In genomic region chr19:33195711-33196347, GRCh38 we compare ENCODE assay signal across 9 cellular contexts. TPM values are rescaled to one million over a fixed set of nuclear protein-coding genes. Genes with fewer than 3 reads are reported as not detected.
DNase-seq lines count a peak whose midpoint lies in the region; ATAC-seq and TF ChIP-seq lines count a peak whose summit lies in the region.
"Had no signal": no experiment of that assay in that cellular context is flagged by ENCODE, and none has a peak within 500 bp of the region (broad histone marks: within the 10 kb centered on the region; RNA-seq: fewer than 3 reads in every experiment).

No MANE protein-coding gene starts in this region.

- H3K4me3 ChIP-seq in H7 (ENCODE audit: insufficient read depth, low read depth, low read length) (no peak overlapping the region), iPS-18a (ENCODE audit: low read length) (peak overlapping the region; percentile 48), gastrocnemius medialis (peak overlapping the region in 3 of 4 donors; percentile 55 to 66 (median 65))

- H3K9me3 Mint-ChIP-seq in brain = no peaks in the 10 kb centered on the region
- no peaks in the 10 kb centered on the region for H3K9me3 Mint-ChIP-seq in activated CD4-positive, alpha-beta T cell treated with anti-CD3 and anti-CD28 coated beads for 36 hours (ENCODE audit: low read depth)
- H3K9me3 Mint-ChIP-seq in activated T-cell treated with anti-CD3 and anti-CD28 coated beads, Interleukin-2, amount 50 U/mL, for 72 hours = no peaks in the 10 kb centered on the region

- CTCF ChIA-PET in activated CD4-positive, alpha-beta T cell treated with anti-CD3 and anti-CD28 coated beads for 36 hours (lab: Charles Lee) = interaction anchor here (0.5 to 1.8 kb wide), 6 partner anchors 11 to 40 kb away, joined by 3 to 5 read pairs (median 4); no protein-coding TSS in a partner anchor

- peak overlapping the region; percentile 88 to 92 (median 89) for H3K4me3 Mint-ChIP-seq in brain
- H3K4me3 Mint-ChIP-seq in activated CD4-positive, alpha-beta T cell treated with anti-CD3 and anti-CD28 coated beads for 36 hours = no peak overlapping the region
- H3K4me3 Mint-ChIP-seq in activated T-cell treated with anti-CD3 and anti-CD28 coated beads, Interleukin-2, amount 50 U/mL, for 72 hours = no peak overlapping the region

- no peak overlapping the region for H3K9ac ChIP-seq in iPS-18a (ENCODE audit: low read length)

- DNase-seq in H7 = peak; percentile 38
- no peak for DNase-seq in gastrocnemius medialis
- DNase-seq in activated CD4-positive, alpha-beta T cell treated with anti-CD3 and anti-CD28 coated beads for 36 hours = no peak
- DNase-seq in activated T-cell treated with anti-CD3 and anti-CD28 coated beads, Interleukin-2, amount 50 U/mL, for 72 hours = no peak
- DNase-seq: activated CD4-positive, CD25-positive, alpha-beta regulatory T cell had no signal

- H3K4me1 ChIP-seq in iPS-18a (ENCODE audit: control insufficient read depth, low read depth, low read length) (no peaks in the 10 kb centered on the region), gastrocnemius medialis (peaks cover 5 to 12% of the 10 kb centered on the region in 2 donors)

- H3K27me3 ChIP-seq in H7 (ENCODE audit: control insufficient read depth, insufficient read depth, low read length) = peaks cover 10% of the 10 kb centered on the region
- peaks cover 17% of the 10 kb centered on the region for H3K27me3 ChIP-seq in iPS-18a (ENCODE audit: control insufficient read depth, insufficient read depth, low read length)
- H3K27me3 ChIP-seq in gastrocnemius medialis = no peaks in the 10 kb centered on the region

- no peak for TF ChIP-seq POLR2A in gastrocnemius medialis (IDR thresholded peaks at IDR 0.05)

- peaks cover 2% of the 10 kb centered on the region for H3K36me3 ChIP-seq in H7 (replicated peaks; ENCODE audit: control insufficient read depth, insufficient read depth, low read length)
- H3K36me3 ChIP-seq in iPS-18a (ENCODE audit: control insufficient read depth, low read depth, low read length) = no peaks in the 10 kb centered on the region
- H3K36me3 ChIP-seq in gastrocnemius medialis = no peaks in the 10 kb centered on the region

- H3K27ac Mint-ChIP-seq in brain = peak overlapping the region in 3 of 5 experiments; percentile 38 to 94 (median 92)
- no peak overlapping the region for H3K27ac Mint-ChIP-seq in activated CD4-positive, alpha-beta T cell treated with anti-CD3 and anti-CD28 coated beads for 36 hours
- no peak overlapping the region for H3K27ac Mint-ChIP-seq in activated T-cell treated with anti-CD3 and anti-CD28 coated beads, Interleukin-2, amount 50 U/mL, for 72 hours

- POLR2A ChIA-PET in activated CD4-positive, alpha-beta T cell treated with anti-CD3 and anti-CD28 coated beads for 36 hours (lab: Charles Lee) = no interaction called here

- H3K9me3 ChIP-seq in iPS-18a (ENCODE audit: control insufficient read depth, low read depth, low read length) (no peaks in the 10 kb centered on the region), gastrocnemius medialis (no peaks in the 10 kb centered on the region)

- peaks cover 10% of the 10 kb centered on the region for H3K4me1 Mint-ChIP-seq in brain
- peaks cover 3% of the 10 kb centered on the region for H3K4me1 Mint-ChIP-seq in activated CD4-positive, alpha-beta T cell treated with anti-CD3 and anti-CD28 coated beads for 36 hours
- H3K4me1 Mint-ChIP-seq in activated T-cell treated with anti-CD3 and anti-CD28 coated beads, Interleukin-2, amount 50 U/mL, for 72 hours (ENCODE audit: low read depth) = no peaks in the 10 kb centered on the region

- ATAC-seq in gastrocnemius medialis = no peak
- ATAC-seq in activated CD4-positive, alpha-beta T cell treated with anti-CD3 and anti-CD28 coated beads for 36 hours = no peak
- ATAC-seq in GM21423 (IDR thresholded peaks at IDR 0.05; ENCODE audit: unreplicated experiment) = no peak
- ATAC-seq in HG02571 (IDR thresholded peaks at IDR 0.05; ENCODE audit: unreplicated experiment) = no peak
- ATAC-seq in activated T-cell treated with anti-CD3 and anti-CD28 coated beads, Interleukin-2, amount 50 U/mL, for 72 hours (replicated peaks in 1 of 2) = no peak

- H3K27me3 Mint-ChIP-seq in brain = no peaks in the 10 kb centered on the region
- peaks cover 34% of the 10 kb centered on the region for H3K27me3 Mint-ChIP-seq in activated CD4-positive, alpha-beta T cell treated with anti-CD3 and anti-CD28 coated beads for 36 hours
- peaks cover 32% of the 10 kb centered on the region for H3K27me3 Mint-ChIP-seq in activated T-cell treated with anti-CD3 and anti-CD28 coated beads, Interleukin-2, amount 50 U/mL, for 72 hours (ENCODE audit: low read depth)

- TF ChIP-seq CTCF in brain (conservative IDR thresholded peaks at IDR 0.05) (no peak), gastrocnemius medialis (IDR thresholded peaks at IDR 0.05 in 4 of 5, conservative IDR thresholded peaks at IDR 0.05 in 1 of 5) (no peak)

- intact Hi-C loops in gastrocnemius medialis (cut with DNase I; ENCODE audit: low total_unique reads) = no loop called here
- intact Hi-C loops in activated CD4-positive, alpha-beta T cell treated with anti-CD3 and anti-CD28 coated beads for 36 hours (cut with DNase I, micrococcal nuclease) = no loop called here

- peaks cover 13% of the 10 kb centered on the region for H3K36me3 Mint-ChIP-seq in brain
- H3K36me3 Mint-ChIP-seq in activated CD4-positive, alpha-beta T cell treated with anti-CD3 and anti-CD28 coated beads for 36 hours (ENCODE audit: low read depth) = no peaks in the 10 kb centered on the region
- no peaks in the 10 kb centered on the region for H3K36me3 Mint-ChIP-seq in activated T-cell treated with anti-CD3 and anti-CD28 coated beads, Interleukin-2, amount 50 U/mL, for 72 hours (ENCODE audit: insufficient read depth in 2 of 2)

- H3K27ac ChIP-seq in iPS-18a (ENCODE audit: low read length) (no peak overlapping the region), gastrocnemius medialis (peak overlapping the region in 2 of 4 donors; percentile 24 to 53)

- in situ Hi-C loops in gastrocnemius medialis (cut with MboI; ENCODE audit: low sequenced_read_pairs in 4 of 4) = no loop called here

RNA-seq across cellular contexts. Expression of gene LRP3, which starts 1.7 kb away (rescaled TPM):
- 54.8 and 57.7 TPM in 2 replicates for total RNA-seq in H7 (2014; rRNA removed; shearing (Covaris generic))
- 240 TPM for polyA plus RNA-seq in brain (ENCODE audit: insufficient read depth, low read depth, low replicate concordance)
- 10 to 100 TPM; 18.3 to 29.3 (median 25.1) TPM for total RNA-seq in gastrocnemius medialis
- total RNA-seq in activated CD4-positive, alpha-beta T cell treated with anti-CD3 and anti-CD28 coated beads for 36 hours = under 1 TPM; 0.37 TPM
- total RNA-seq in activated T-cell treated with anti-CD3 and anti-CD28 coated beads, Interleukin-2, amount 50 U/mL, for 72 hours = under 1 TPM in 1 of 2 donors, not detected in 1; 0.10 TPM

RNA-seq across cellular contexts. Expression of gene SLC7A10, which starts 29.8 kb away (rescaled TPM):
- total RNA-seq in H7 (2014; rRNA removed; shearing (Covaris generic)) = 2.4 and 3.0 TPM in 2 replicates
- 4.7 TPM for polyA plus RNA-seq in brain (ENCODE audit: insufficient read depth, low read depth, low replicate concordance)
- not detected for total RNA-seq in gastrocnemius medialis
- not detected for total RNA-seq in activated CD4-positive, alpha-beta T cell treated with anti-CD3 and anti-CD28 coated beads for 36 hours
- not detected for total RNA-seq in activated T-cell treated with anti-CD3 and anti-CD28 coated beads, Interleukin-2, amount 50 U/mL, for 72 hours

Comparison
In these comparisons a context has a peak if more than half of its experiments do, and no peak if none do; other contexts are left out.
1. H3K27ac Mint-ChIP-seq: peak in brain (3 of 5); none in activated CD4-positive, alpha-beta T cell treated with anti-CD3 and anti-CD28 coated beads for 36 hours (single experiment) and activated T-cell treated with anti-CD3 and anti-CD28 coated beads, Interleukin-2, amount 50 U/mL, for 72 hours (single experiment).
2. H3K4me3 Mint-ChIP-seq: peak in brain (5 of 5); none in activated CD4-positive, alpha-beta T cell treated with anti-CD3 and anti-CD28 coated beads for 36 hours (single experiment) and activated T-cell treated with anti-CD3 and anti-CD28 coated beads, Interleukin-2, amount 50 U/mL, for 72 hours (0 of 2).
3. RNA of gene LRP3, which starts 1.7 kb away (total RNA-seq): 54.8 to 57.7 TPM in H7 and 18.3 to 29.3 TPM in gastrocnemius medialis; 0.37 TPM in activated CD4-positive, alpha-beta T cell treated with anti-CD3 and anti-CD28 coated beads for 36 hours and 0.10 TPM in activated T-cell treated with anti-CD3 and anti-CD28 coated beads, Interleukin-2, amount 50 U/mL, for 72 hours; every median in the first group is over 10 times any median in the second.